Comparison of ENCODE assay signal across 9 cellular contexts in the genomic region with DNA sequence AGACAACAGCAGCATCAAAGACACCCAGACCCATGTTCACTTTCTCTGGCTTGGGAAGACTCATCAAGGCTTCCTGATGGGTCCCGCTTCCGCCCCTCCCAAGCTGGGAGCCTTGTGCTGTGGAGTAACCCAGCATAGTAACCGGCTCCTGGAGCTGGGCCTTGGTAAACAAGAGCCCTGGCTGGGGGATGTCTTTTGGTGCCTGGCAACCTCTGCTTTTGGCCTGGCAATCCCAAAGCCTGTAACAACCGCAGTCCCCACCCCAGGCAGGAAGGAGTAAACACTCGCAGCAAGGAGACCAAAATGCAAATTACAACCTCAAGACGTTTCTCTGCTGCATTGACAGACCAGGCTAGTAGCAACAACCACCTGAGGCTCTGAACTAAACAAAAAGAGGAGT. TPM values are rescaled to one million over a fixed set of nuclear protein-coding genes. Genes with fewer than 3 reads are reported as not detected.
A peak's percentile ranks its signal among the peaks of the same experiment; 100 is the strongest.
DNase-seq lines count a peak whose midpoint lies in the region; ATAC-seq, FAIRE-seq and TF ChIP-seq lines count a peak whose summit lies in the region.
"Had no signal": no experiment of that assay in that cellular context is flagged by ENCODE, and none has a peak within 500 bp of the region (broad histone marks: within the 10 kb centered on the region; RNA-seq: fewer than 3 reads in every experiment).

No MANE protein-coding gene starts in this region.

- no TSS peak for BruUV-seq in Caco-2 (replicated peaks; lab: Mats Ljungman, UMichigan)

- no peak overlapping the region for H3K4me3 Mint-ChIP-seq in Caco-2 (ENCODE audit: unreplicated experiment)

- CTCF ChIA-PET in Caco-2 (lab: Charles Lee), result no interaction called here

- H3K27ac Mint-ChIP-seq in Caco-2 (ENCODE audit: unreplicated experiment), result no peak overlapping the region

- H3K9me3 ChIP-seq in ascending aorta, result no peaks in the 10 kb centered on the region
- H3K9me3 ChIP-seq in stomach smooth muscle (ENCODE audit: control insufficient read depth in 2 of 2, low read length in 2 of 2), result no peaks in the 10 kb centered on the region
- no peaks in the 10 kb centered on the region for H3K9me3 ChIP-seq in Caco-2

- intact Hi-C loops in ascending aorta (cut with DNase I), result loop anchor here (1.0 kb wide), 1 partner anchor 17 kb away; the partner anchor contains the start of gene THRAP3
- intact Hi-C loops in Caco-2 (cut with micrococcal nuclease; ENCODE audit: unreplicated experiment), result no loop called here

- peak overlapping the region in 1 of 2 donors; percentile 5 for H3K9ac ChIP-seq in stomach smooth muscle (ENCODE audit: low read length in 2 of 2)

- peak; percentile 18 for DNase-seq in HT1080 (ENCODE audit: low read depth)
- peak; percentile 21 to 91 for DNase-seq in ascending aorta (ENCODE audit: low spot score in 2 of 2)
- peak; percentile 45 for DNase-seq in iris pigment epithelial cell (ENCODE audit: low read depth)
- DNase-seq in Caco-2, result no peak
- no peak for DNase-seq in foreskin keratinocyte
- no peak for DNase-seq in frontal cortex (ENCODE audit: low spot score in 2 of 2)

- no peak for ATAC-seq in foreskin keratinocyte
- no peak for ATAC-seq in HG02852 (IDR thresholded peaks at IDR 0.05; ENCODE audit: unreplicated experiment)
- ATAC-seq: Panc1 had no signal

- H3K4me3 ChIP-seq in ascending aorta (peak overlapping the region in 1 of 2 donors; percentile 50), stomach smooth muscle (ENCODE audit: low read length in 2 of 2) (peak overlapping the region; percentile 15 to 47), Caco-2 (ENCODE audit: low read depth, low read length) (no peak overlapping the region)

- H3K4me1 ChIP-seq in ascending aorta (peaks cover 11 to 34% of the 10 kb centered on the region in 2 donors), stomach smooth muscle (ENCODE audit: control insufficient read depth, insufficient read depth, low read length) (peaks cover 30% of the 10 kb centered on the region), Caco-2 (no peaks in the 10 kb centered on the region), foreskin keratinocyte (no peaks in the 10 kb centered on the region)

- H3K27me3 Mint-ChIP-seq in Caco-2 (ENCODE audit: insufficient read depth, unreplicated experiment), result no peaks in the 10 kb centered on the region

- no peaks in the 10 kb centered on the region for H3K4me1 Mint-ChIP-seq in Caco-2 (ENCODE audit: low read depth, unreplicated experiment)

- POLR2A ChIA-PET in Caco-2 (lab: Charles Lee), result no interaction called here

- H3K36me3 Mint-ChIP-seq in Caco-2 (ENCODE audit: insufficient read depth, unreplicated experiment), result no peaks in the 10 kb centered on the region

- no peaks in the 10 kb centered on the region for H3K27me3 ChIP-seq in ascending aorta
- no peaks in the 10 kb centered on the region for H3K27me3 ChIP-seq in stomach smooth muscle (ENCODE audit: control insufficient read depth in 1 of 2, insufficient read depth in 2 of 2, low read length in 2 of 2)
- no peaks in the 10 kb centered on the region for H3K27me3 ChIP-seq in Caco-2 (replicated peaks; ENCODE audit: control insufficient read depth, insufficient read depth, low read length)
- no peaks in the 10 kb centered on the region for H3K27me3 ChIP-seq in foreskin keratinocyte

- no peak for TF ChIP-seq CTCF in ascending aorta (IDR thresholded peaks at IDR 0.05)
- TF ChIP-seq CTCF in Caco-2 (IDR thresholded peaks at IDR 0.05; ENCODE audit: insufficient read depth in 1 of 2, low read depth in 1 of 2, low read length in 1 of 2, severe bottlenecking in 1 of 2, unreplicated experiment in 1 of 2), result no peak
- TF ChIP-seq CTCF in foreskin keratinocyte (conservative IDR thresholded peaks at IDR 0.05), result no peak

- H3K36me3 ChIP-seq in ascending aorta, result no peaks in the 10 kb centered on the region
- H3K36me3 ChIP-seq in stomach smooth muscle (ENCODE audit: control insufficient read depth in 2 of 2, insufficient read depth in 2 of 2, low read length in 2 of 2), result no peaks in the 10 kb centered on the region
- H3K36me3 ChIP-seq in Caco-2 (ENCODE audit: control insufficient read depth, insufficient read depth, low read length), result no peaks in the 10 kb centered on the region

- no peak for FAIRE-seq in frontal cortex (lab: Jason Lieb, UNC)

- H3K9me3 Mint-ChIP-seq in Caco-2 (ENCODE audit: unreplicated experiment), result no peaks in the 10 kb centered on the region

- H3K27ac ChIP-seq in ascending aorta, result peak overlapping the region; percentile 8 to 65
- peak overlapping the region; percentile 53 for H3K27ac ChIP-seq in stomach smooth muscle (ENCODE audit: low read length)
- H3K27ac ChIP-seq in foreskin keratinocyte, result no peak overlapping the region

RNA-seq across cellular contexts. Expression of gene THRAP3, which starts 16.9 kb away (rescaled TPM):
- 92.0 and 93.0 TPM in 2 replicates for total RNA-seq in HT1080 (2014; rRNA removed; shearing (Covaris generic))
- 65.5 and 72.6 TPM in 2 replicates for polyA plus RNA-seq in HT1080 (2015; cell fraction: cytosol; rRNA removed)
- 202 and 209 TPM in 2 replicates for polyA plus RNA-seq in HT1080 (2015; cell fraction: nucleus; rRNA removed)
- total RNA-seq in ascending aorta (39.5 TPM), Caco-2 (2022) (86.8 and 89.1 TPM in 2 replicates), foreskin keratinocyte (108 and 119 TPM in 2 replicates), frontal cortex (80.3 TPM)
- polyA plus RNA-seq in foreskin keratinocyte, result 27.9 and 32.6 TPM in 2 replicates

RNA-seq across cellular contexts. Expression of gene MAP7D1, which starts 51.4 kb away (rescaled TPM):
- total RNA-seq in HT1080 (2014; rRNA removed; shearing (Covaris generic)), result 200 and 234 TPM in 2 replicates
- polyA plus RNA-seq in HT1080 (2015; cell fraction: cytosol; rRNA removed), result 173 and 193 TPM in 2 replicates
- polyA plus RNA-seq in HT1080 (2015; cell fraction: nucleus; rRNA removed), result 131 and 147 TPM in 2 replicates
- total RNA-seq in ascending aorta (209 TPM), Caco-2 (2022) (33.7 and 37.7 TPM in 2 replicates), foreskin keratinocyte (207 and 209 TPM in 2 replicates), frontal cortex (70.1 TPM)
- polyA plus RNA-seq in foreskin keratinocyte, result 259 and 272 TPM in 2 replicates

RNA-seq across cellular contexts. Expression of gene TRAPPC3, which starts 58.1 kb away (rescaled TPM):
- 97.2 and 112 TPM in 2 replicates for total RNA-seq in HT1080 (2014; rRNA removed; shearing (Covaris generic))
- polyA plus RNA-seq in HT1080 (2015; cell fraction: cytosol; rRNA removed), result 141 and 145 TPM in 2 replicates
- 75.1 and 98.2 TPM in 2 replicates for polyA plus RNA-seq in HT1080 (2015; cell fraction: nucleus; rRNA removed)
- total RNA-seq in ascending aorta, result 52.0 TPM
- total RNA-seq in Caco-2 (2022), result 35.4 and 37.9 TPM in 2 replicates
- total RNA-seq in foreskin keratinocyte, result 115 and 121 TPM in 2 replicates
- polyA plus RNA-seq in foreskin keratinocyte, result 142 and 153 TPM in 2 replicates
- 43.6 TPM for total RNA-seq in frontal cortex

Comparison
In these comparisons a context has a peak if more than half of its experiments do, and no peak if none do; other contexts are left out.
1. DNase-seq: peak in HT1080 (single experiment), ascending aorta (2 of 2) and iris pigment epithelial cell (single experiment); none in Caco-2 (0 of 2), foreskin keratinocyte (0 of 2) and frontal cortex (0 of 2).